Comparison of ENCODE assay signal across 9 cellular contexts in genomic region chr16:61887903-61888302, GRCh38.
DNase-seq lines count a peak whose midpoint lies in the region; ATAC-seq and TF ChIP-seq lines count a peak whose summit lies in the region.
"Had no signal": no experiment of that assay in that cellular context is flagged by ENCODE, and none has a peak within 500 bp of the region (broad histone marks: within the 10 kb centered on the region; RNA-seq: fewer than 3 reads in every experiment).

No MANE protein-coding gene starts in this region.

- no peak overlapping the region for H3K4me3 Mint-ChIP-seq in endothelial cell (ENCODE audit: unreplicated experiment)
- H3K4me3 Mint-ChIP-seq: activated T-helper 17 cell treated with anti-CD3 and anti-CD28 coated beads, Interleukin-2, amount 50 U/mL, for 72 hours had no signal

- DNase-seq in NCI-H226, result peak; percentile 54
- peak; percentile 74 for DNase-seq in epithelial cell of esophagus (ENCODE audit: low read depth)
- peak; percentile 7 for DNase-seq in retinal pigment epithelial cell (ENCODE audit: low read depth)
- no peak for DNase-seq in activated CD4-positive, alpha-beta T cell treated with anti-CD3 and anti-CD28 coated beads, Interleukin-2, amount 50 U/mL, for 4 hours
- no peak for DNase-seq in T-helper 2 cell
- DNase-seq in endothelial cell (ENCODE audit: low spot score), result no peak
- DNase-seq: NCI-H1092 treated with DMSO at 0.1 percent for 48 hours had no signal

- no peaks in the 10 kb centered on the region for H3K27me3 Mint-ChIP-seq in endothelial cell (ENCODE audit: unreplicated experiment)
- H3K27me3 Mint-ChIP-seq: activated T-helper 17 cell treated with anti-CD3 and anti-CD28 coated beads, Interleukin-2, amount 50 U/mL, for 72 hours had no signal

- H3K27ac Mint-ChIP-seq in endothelial cell (ENCODE audit: unreplicated experiment), result no peak overlapping the region
- H3K27ac Mint-ChIP-seq: activated T-helper 17 cell treated with anti-CD3 and anti-CD28 coated beads, Interleukin-2, amount 50 U/mL, for 72 hours had no signal

- ATAC-seq in GM18858 (IDR thresholded peaks at IDR 0.05; ENCODE audit: unreplicated experiment), result peak; percentile 71
- ATAC-seq: activated T-helper 17 cell treated with anti-CD3 and anti-CD28 coated beads, Interleukin-2, amount 50 U/mL, for 72 hours had no signal

- H3K4me1 Mint-ChIP-seq in endothelial cell (ENCODE audit: unreplicated experiment), result no peaks in the 10 kb centered on the region
- H3K4me1 Mint-ChIP-seq: activated T-helper 17 cell treated with anti-CD3 and anti-CD28 coated beads, Interleukin-2, amount 50 U/mL, for 72 hours had no signal

- H3K9me3 Mint-ChIP-seq in endothelial cell (ENCODE audit: unreplicated experiment), result no peaks in the 10 kb centered on the region

- H3K4me3 ChIP-seq in epithelial cell of esophagus (ENCODE audit: low read length) (no peak overlapping the region), retinal pigment epithelial cell (ENCODE audit: low read length) (no peak overlapping the region)

- H3K36me3 Mint-ChIP-seq in endothelial cell (ENCODE audit: low read depth, unreplicated experiment), result no peaks in the 10 kb centered on the region

- TF ChIP-seq CTCF in epithelial cell of esophagus (IDR thresholded peaks at IDR 0.05; ENCODE audit: insufficient read depth, low read depth, low read length, missing control alignments) (no peak), retinal pigment epithelial cell (conservative IDR thresholded peaks at IDR 0.05; ENCODE audit: low read depth, low read length) (no peak), endothelial cell (IDR thresholded peaks at IDR 0.05; ENCODE audit: unreplicated experiment) (no peak)

Comparison
In these comparisons a context has a peak if more than half of its experiments do, and no peak if none do; other contexts are left out.
1. DNase-seq: peak in NCI-H226 (single experiment), epithelial cell of esophagus (single experiment) and retinal pigment epithelial cell (single experiment); none in activated CD4-positive, alpha-beta T cell treated with anti-CD3 and anti-CD28 coated beads, Interleukin-2, amount 50 U/mL, for 4 hours (0 of 2), T-helper 2 cell (0 of 5) and endothelial cell (single experiment).